21 cellular contexts compared by ENCODE assay signal in genomic region chr18:36477776-36478175, GRCh38.
"Had no signal": no experiment of that assay in that cellular context is flagged by ENCODE, and none has a peak within 500 bp of the region (broad histone marks: within the 10 kb centered on the region; RNA-seq: fewer than 3 reads in every experiment).

No MANE protein-coding gene starts in this region.

- H3K27ac ChIP-seq: hepatocyte, lower lobe of right lung, ovary, right atrium auricular region, right lobe of liver, stomach, testis, thyroid gland, transverse colon, upper lobe of left lung, vagina had no signal

- H3K4me3 ChIP-seq: hepatocyte, lower lobe of right lung, ovary, right atrium auricular region, right lobe of liver, smooth muscle cell, stomach, testis, thyroid gland, transverse colon, upper lobe of left lung, vagina had no signal

- DNase-seq: kidney glomerular epithelial cell; left cardiac atrium; lower lobe of right lung; mammary epithelial cell; mesenchymal stem cell; naive thymus-derived CD8-positive, alpha-beta T cell; ovary; right lobe of liver; stimulated activated CD4-positive, alpha-beta T cell treated with anti-CD3 and anti-CD28 coated beads, Interleukin-1b, Interleukin-23, amount 100 ng/mL, for 48 hours; stimulated activated CD4-positive, alpha-beta T cell treated with anti-CD3 and anti-CD28 coated beads, Interleukin-4, amount 100 ng/mL, for 1 hour; stimulated activated naive B cell treated with anti-CD40 and anti-IgM and Interleukin-4, amounts not matched to agents 10 μg/mL and 1 μg/mL and 100 μg/mL, for 72 hours; stimulated activated naive CD8-positive, alpha-beta T cell treated with anti-CD3 and anti-CD28 coated beads, Interleukin-15, Interleukin-2, amounts not matched to agents 100 U/mL and 50 U/mL, for 24 hours; stomach; testis; thyroid gland; transverse colon; upper lobe of left lung had no signal

- H3K4me1 ChIP-seq: lower lobe of right lung, right lobe of liver, stomach, testis, thyroid gland, upper lobe of left lung, vagina had no signal

- H3K9me3 ChIP-seq: lower lobe of right lung, ovary, right atrium auricular region, right lobe of liver, stomach, testis, thyroid gland, transverse colon, upper lobe of left lung, vagina had no signal

- H3K36me3 ChIP-seq: lower lobe of right lung, ovary, right atrium auricular region, right lobe of liver, stomach, thyroid gland, transverse colon, upper lobe of left lung, vagina had no signal
